8 cellular contexts compared by ENCODE assay signal in the genomic region with DNA sequence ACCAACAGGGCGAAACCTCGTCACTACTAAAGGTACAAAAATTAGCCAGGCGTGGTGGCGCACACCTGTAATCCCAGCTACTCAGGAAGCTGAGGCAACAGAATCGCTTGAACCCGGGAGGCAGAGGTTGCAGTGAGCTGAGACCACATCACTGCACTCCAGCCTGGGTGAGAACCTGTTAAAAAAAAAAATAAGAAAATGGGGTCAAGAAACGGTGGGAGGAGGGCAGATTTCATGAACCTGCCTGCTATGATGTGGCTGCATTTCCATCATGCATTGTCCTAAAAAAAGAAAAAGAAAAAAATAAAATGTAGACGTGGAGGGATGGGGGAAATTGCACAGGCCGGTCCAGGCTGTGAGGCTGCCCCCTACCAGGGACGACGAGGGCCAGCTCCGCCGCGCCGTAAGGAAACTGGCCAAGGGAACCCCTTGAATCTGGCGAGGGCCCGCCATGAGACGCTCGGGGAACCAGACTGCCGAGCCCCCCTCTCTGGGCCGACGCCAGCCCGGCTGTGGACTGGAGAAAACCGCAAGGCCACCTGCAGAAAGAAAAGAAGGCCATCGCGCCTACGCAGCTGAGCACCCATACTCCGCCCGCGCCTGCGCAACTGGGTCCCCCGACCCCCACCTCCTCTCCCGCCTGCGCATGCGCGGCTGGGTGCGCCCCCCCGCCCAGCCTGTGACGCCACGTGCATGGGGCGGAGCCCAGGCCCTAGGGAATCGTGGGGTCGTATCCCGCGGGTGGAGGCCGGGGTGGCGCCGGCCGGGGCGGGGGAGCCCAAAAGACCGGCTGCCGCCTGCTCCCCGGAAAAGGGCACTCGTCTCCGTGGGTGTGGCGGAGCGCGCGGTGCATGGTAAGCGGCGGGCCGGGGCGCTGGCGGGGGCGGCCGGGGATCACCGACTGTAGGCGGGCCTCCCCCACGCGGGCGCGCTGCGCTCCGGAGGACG. TPM values are rescaled to one million over a fixed set of nuclear protein-coding genes. Genes with fewer than 3 reads are reported as not detected.
DNase-seq lines count a peak whose midpoint lies in the region; TF ChIP-seq lines count a peak whose summit lies in the region.

Gene ENTPD6 (plus strand): TSS at position 699 of the 948 bp plus-strand sequence. CDS start 10,825 bp downstream, outside the sequence.

- no peaks in the 10 kb centered on the region for H3K9me3 Mint-ChIP-seq in nephron progenitor cell
- no peaks in the 10 kb centered on the region for H3K9me3 Mint-ChIP-seq in stimulated activated naive CD8-positive, alpha-beta T cell treated with anti-CD3 and anti-CD28 coated beads, Interleukin-15, Interleukin-2, amounts not matched to agents 100 ng/mL and 50 ng/mL, for 24 hours

- peak within 1 kb of the TSS; percentile 85 for H3K4me3 ChIP-seq in fibroblast of pulmonary artery (replicated peaks; ENCODE audit: low read depth, low read length)

- H3K27ac Mint-ChIP-seq in nephron progenitor cell: peak within 1 kb of the TSS; percentile 73
- peak within 1 kb of the TSS; percentile 83 for H3K27ac Mint-ChIP-seq in stimulated activated naive CD8-positive, alpha-beta T cell treated with anti-CD3 and anti-CD28 coated beads, Interleukin-15, Interleukin-2, amounts not matched to agents 100 ng/mL and 50 ng/mL, for 24 hours

- peaks cover 30% of the 10 kb centered on the region for H3K27me3 Mint-ChIP-seq in nephron progenitor cell (ENCODE audit: low read depth, poor library complexity)
- no peaks in the 10 kb centered on the region for H3K27me3 Mint-ChIP-seq in stimulated activated naive CD8-positive, alpha-beta T cell treated with anti-CD3 and anti-CD28 coated beads, Interleukin-15, Interleukin-2, amounts not matched to agents 100 ng/mL and 50 ng/mL, for 24 hours

- peaks cover 38% of the 10 kb centered on the region for H3K4me1 Mint-ChIP-seq in nephron progenitor cell
- peaks cover 33% of the 10 kb centered on the region for H3K4me1 Mint-ChIP-seq in stimulated activated naive CD8-positive, alpha-beta T cell treated with anti-CD3 and anti-CD28 coated beads, Interleukin-15, Interleukin-2, amounts not matched to agents 100 ng/mL and 50 ng/mL, for 24 hours (ENCODE audit: low read depth)

- peak within 1 kb of the TSS; percentile 96 for H3K4me3 Mint-ChIP-seq in nephron progenitor cell
- peak within 1 kb of the TSS; percentile 94 for H3K4me3 Mint-ChIP-seq in stimulated activated naive CD8-positive, alpha-beta T cell treated with anti-CD3 and anti-CD28 coated beads, Interleukin-15, Interleukin-2, amounts not matched to agents 100 ng/mL and 50 ng/mL, for 24 hours

- no peaks in the 10 kb centered on the region for H3K36me3 Mint-ChIP-seq in nephron progenitor cell (ENCODE audit: low read depth)
- H3K36me3 Mint-ChIP-seq in stimulated activated naive CD8-positive, alpha-beta T cell treated with anti-CD3 and anti-CD28 coated beads, Interleukin-15, Interleukin-2, amounts not matched to agents 100 ng/mL and 50 ng/mL, for 24 hours (ENCODE audit: low read depth): no peaks in the 10 kb centered on the region

- TF ChIP-seq CTCF in fibroblast of pulmonary artery (IDR thresholded peaks at IDR 0.05; ENCODE audit: low read length, missing control alignments): peak; percentile 23
- TF ChIP-seq CTCF in nephron progenitor cell (IDR thresholded peaks at IDR 0.05): no peak

- DNase-seq in EL (peak; percentile 89), GOT3 (lab: John Stamatoyannopoulos, UW) (peak; percentile 72), LHCN-M2 (ENCODE audit: low read depth) (peak; percentile 82), RPMI8226 (peak; percentile 98), fibroblast of pulmonary artery (ENCODE audit: low read depth) (peak; percentile 84), nephron progenitor cell (peak; percentile 93)
- peak; percentile 89 for DNase-seq in activated T-helper 9 cell treated with anti-CD3 and anti-CD28 coated beads, Interleukin-2, amount 50 U/mL, for 16 hours (ENCODE audit: low read depth)

RNA-seq across cellular contexts. Expression of gene ENTPD6, which starts in this region (rescaled TPM):
- total RNA-seq in LHCN-M2 (2014; rRNA removed): 53.7 and 57.9 TPM in 2 replicates
- 36.0 TPM for polyA plus RNA-seq in LHCN-M2 (2012)

Comparison
In these comparisons a context has a peak if more than half of its experiments do, and no peak if none do; other contexts are left out.
1. Peak in every context shown above with its lines: DNase-seq and H3K4me3 ChIP-seq.